In the genomic region with DNA sequence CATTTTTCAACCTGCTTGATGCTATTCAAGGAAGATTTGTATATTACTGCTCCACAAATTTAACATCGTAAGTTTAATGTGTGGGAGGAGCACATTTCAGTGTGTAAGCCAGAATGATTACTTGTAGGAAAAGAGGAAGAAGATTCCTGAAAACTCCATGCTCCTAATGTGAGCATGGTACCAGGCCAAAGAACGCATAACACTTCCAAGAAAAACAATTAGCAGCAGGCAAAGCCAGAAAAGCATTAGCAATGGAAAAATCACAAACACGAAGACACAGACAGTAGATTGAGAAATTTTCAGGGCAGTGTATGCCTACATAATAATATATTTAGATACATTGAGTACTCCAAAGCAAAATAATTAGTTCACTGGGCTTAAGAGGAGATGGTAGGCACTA, we compare ENCODE assay signal across 14 cellular contexts.
A peak's percentile ranks its signal among the peaks of the same experiment; 100 is the strongest.
DNase-seq lines count a peak whose midpoint lies in the region; ATAC-seq and TF ChIP-seq lines count a peak whose summit lies in the region.
"Had no signal": no experiment of that assay in that cellular context is flagged by ENCODE, and none has a peak within 500 bp of the region (broad histone marks: within the 10 kb centered on the region; RNA-seq: fewer than 3 reads in every experiment).

No MANE protein-coding gene starts in this region.

- no peak for TF ChIP-seq CTCF in AG04449 (IDR thresholded peaks at IDR 0.05; ENCODE audit: insufficient read depth, low read length, missing control alignments)
- TF ChIP-seq CTCF in mesothelial cell of epicardium (IDR thresholded peaks at IDR 0.05; ENCODE audit: unreplicated experiment), result no peak

- POLR2A ChIA-PET in AG04449 (lab: Yijun Ruan, JAX), result no interaction called here

- H3K9me3 Mint-ChIP-seq in mesothelial cell of epicardium, result peaks cover 14% of the 10 kb centered on the region
- H3K9me3 Mint-ChIP-seq in activated naive CD4-positive, alpha-beta T cell treated with anti-CD3 and anti-CD28 coated beads for 36 hours, result peaks cover 7% of the 10 kb centered on the region

- peaks cover 36% of the 10 kb centered on the region for H3K4me1 Mint-ChIP-seq in mesothelial cell of epicardium
- H3K4me1 Mint-ChIP-seq in activated naive CD4-positive, alpha-beta T cell treated with anti-CD3 and anti-CD28 coated beads for 36 hours (ENCODE audit: low read depth), result peaks cover 4% of the 10 kb centered on the region
- H3K4me1 Mint-ChIP-seq: memory B cell had no signal

- H3K4me3 Mint-ChIP-seq in mesothelial cell of epicardium, result no peak overlapping the region
- H3K4me3 Mint-ChIP-seq in activated naive CD4-positive, alpha-beta T cell treated with anti-CD3 and anti-CD28 coated beads for 36 hours, result no peak overlapping the region
- H3K4me3 Mint-ChIP-seq: activated CD8-positive, alpha-beta T cell treated with anti-CD3 and anti-CD28 coated beads, Interleukin-2, amount 10 ng/mL, durations not matched to agents 7 days and 5 days; memory B cell had no signal

- intact Hi-C loops in activated naive CD4-positive, alpha-beta T cell treated with anti-CD3 and anti-CD28 coated beads for 36 hours (cut with micrococcal nuclease), result no loop called here

- peak overlapping the region; percentile 50 for H3K27ac Mint-ChIP-seq in mesothelial cell of epicardium
- no peak overlapping the region for H3K27ac Mint-ChIP-seq in activated naive CD4-positive, alpha-beta T cell treated with anti-CD3 and anti-CD28 coated beads for 36 hours
- H3K27ac Mint-ChIP-seq: activated CD8-positive, alpha-beta T cell treated with anti-CD3 and anti-CD28 coated beads, Interleukin-2, amount 10 ng/mL, durations not matched to agents 7 days and 5 days; memory B cell had no signal

- H3K27me3 Mint-ChIP-seq in mesothelial cell of epicardium (ENCODE audit: low read depth), result no peaks in the 10 kb centered on the region
- H3K27me3 Mint-ChIP-seq in activated naive CD4-positive, alpha-beta T cell treated with anti-CD3 and anti-CD28 coated beads for 36 hours (ENCODE audit: low read depth), result no peaks in the 10 kb centered on the region
- H3K27me3 Mint-ChIP-seq: memory B cell had no signal

- peak; percentile 84 for DNase-seq in AG04449 (ENCODE audit: low read depth, low spot score)
- DNase-seq in LHCN-M2 (ENCODE audit: low read depth), result peak; percentile 26
- DNase-seq in dedifferentiated amniotic fluid mesenchymal stem cell (ENCODE audit: extremely low spot score), result peak; percentile 61
- no peak for DNase-seq in mesothelial cell of epicardium (ENCODE audit: low spot score in 2 of 2, unreplicated experiment in 2 of 2)
- no peak for DNase-seq in activated CD8-positive, alpha-beta memory T cell treated with anti-CD3 and anti-CD28 coated beads, Interleukin-2, amount 50 U/mL, for 48 hours
- DNase-seq in NCI-H2081 treated with DMSO at 0.1 percent for 48 hours (lab: John Stamatoyannopoulos, UW), result no peak
- DNase-seq in activated naive CD4-positive, alpha-beta T cell treated with anti-CD3 and anti-CD28 coated beads for 36 hours, result no peak
- DNase-seq: activated CD8-positive, alpha-beta T cell treated with anti-CD3 and anti-CD28 coated beads, Interleukin-2, amount 10 ng/mL, durations not matched to agents 7 days and 5 days; activated effector memory CD4-positive, alpha-beta T cell treated with anti-CD3 and anti-CD28 coated beads, Interleukin-2, amount 50 U/mL, for 16 hours; NCI-H2171; occipital lobe had no signal

- peaks cover 3% of the 10 kb centered on the region for H3K36me3 Mint-ChIP-seq in mesothelial cell of epicardium
- peaks cover 5% of the 10 kb centered on the region for H3K36me3 Mint-ChIP-seq in activated naive CD4-positive, alpha-beta T cell treated with anti-CD3 and anti-CD28 coated beads for 36 hours (ENCODE audit: low read depth)
- H3K36me3 Mint-ChIP-seq: memory B cell had no signal

- no peak overlapping the region for H3K4me3 ChIP-seq in AG04449 (ENCODE audit: low read depth, low read length)
- H3K4me3 ChIP-seq: cardiac muscle cell had no signal

- CTCF ChIA-PET in AG04449 (lab: Yijun Ruan, JAX), result no interaction called here
- CTCF ChIA-PET in activated naive CD4-positive, alpha-beta T cell treated with anti-CD3 and anti-CD28 coated beads for 36 hours (lab: Charles Lee), result no interaction called here

- ATAC-seq in HG02973 (IDR thresholded peaks at IDR 0.05; ENCODE audit: unreplicated experiment), result no peak
- ATAC-seq: activated CD8-positive, alpha-beta T cell treated with anti-CD3 and anti-CD28 coated beads, Interleukin-2, amount 10 ng/mL, durations not matched to agents 7 days and 5 days had no signal

Comparison
In these comparisons a context has a peak if more than half of its experiments do, and no peak if none do; other contexts are left out.
1. DNase-seq: peak in AG04449 (single experiment), LHCN-M2 (single experiment) and dedifferentiated amniotic fluid mesenchymal stem cell (single experiment); none in mesothelial cell of epicardium (0 of 2), activated CD8-positive, alpha-beta memory T cell treated with anti-CD3 and anti-CD28 coated beads, Interleukin-2, amount 50 U/mL, for 48 hours (single experiment), NCI-H2081 treated with DMSO at 0.1 percent for 48 hours (single experiment) and activated naive CD4-positive, alpha-beta T cell treated with anti-CD3 and anti-CD28 coated beads for 36 hours (single experiment).